ENCODE assay signal across 8 cellular contexts in the genomic region with DNA sequence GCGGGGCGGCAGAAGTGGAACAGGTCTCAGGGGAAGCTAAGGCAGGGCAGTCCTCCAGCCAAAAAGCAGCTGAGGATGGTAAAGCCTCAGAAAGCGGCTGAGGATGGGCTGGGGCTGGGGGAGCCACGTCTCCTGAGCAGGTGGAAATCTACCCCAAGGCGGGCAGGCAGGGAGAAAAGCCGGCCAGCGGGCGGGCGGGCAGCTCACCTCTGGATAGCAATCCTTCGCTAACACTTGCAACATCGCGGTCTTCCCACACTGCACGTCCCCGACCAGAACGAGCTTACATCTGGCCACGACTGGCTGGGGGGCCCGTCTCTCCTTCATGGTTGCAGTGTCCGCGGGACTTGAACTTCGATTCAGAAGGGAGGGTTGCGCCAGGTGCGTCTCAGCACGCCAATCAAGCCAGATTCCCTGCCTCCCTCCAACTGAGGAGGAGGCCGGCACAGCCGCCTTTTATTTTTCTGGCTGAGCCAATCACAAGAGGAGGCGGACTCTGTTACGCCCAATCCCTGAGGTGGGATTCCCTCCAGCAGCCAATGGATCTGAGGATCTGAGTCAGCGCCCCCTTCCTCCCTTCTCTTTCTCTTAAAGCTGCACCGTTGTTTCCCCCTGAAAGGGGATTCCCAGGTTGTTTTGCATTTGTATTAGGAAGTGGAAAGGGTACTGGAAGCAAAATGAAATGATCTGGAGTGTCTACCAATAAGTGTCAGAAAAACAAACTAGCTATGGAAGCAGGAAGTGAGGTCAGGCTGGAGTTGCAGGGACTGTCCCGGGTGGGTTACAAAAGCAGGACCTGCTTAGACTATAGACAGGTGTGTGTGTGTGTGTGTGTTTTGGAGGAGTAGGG. TPM values are rescaled to one million over a fixed set of nuclear protein-coding genes. Genes with fewer than 3 reads are reported as not detected.
DNase-seq lines count a peak whose midpoint lies in the region; TF ChIP-seq lines count a peak whose summit lies in the region.

A gene (minus strand): TSS at position 430 of the 850 bp plus-strand sequence. CDS start 103 bp downstream, at position 327.

- H4K5ac ChIP-seq in H9 (ENCODE audit: insufficient read length, low read depth, low read length) = no peak within 1 kb of the TSS

- H4K20me1 ChIP-seq in H9 (ENCODE audit: control insufficient read depth, insufficient read depth, insufficient read length) (no peaks in the 10 kb centered on the region), neural cell (ENCODE audit: insufficient read depth) (no peaks in the 10 kb centered on the region)

- H3T11ph ChIP-seq in H9 (ENCODE audit: low read length) = no peak within 1 kb of the TSS

- peaks cover 12 to 25% (median 15%) of the 10 kb centered on the region in 3 experiments; a peak in 6 of 7 replicates for H3K36me3 Mint-ChIP-seq in H9 (ENCODE audit: insufficient read depth in 1 of 3, low read depth in 3 of 3)

- TF ChIP-seq RAD21 in neural cell (conservative IDR thresholded peaks at IDR 0.05) = no peak

- peak within 1 kb of the TSS; percentile 87 to 96 for H3K4me3 Mint-ChIP-seq in H9

- no peak within 1 kb of the TSS for H2BK120ac ChIP-seq in H9 (ENCODE audit: low read depth, low read length, poor library complexity, severe bottlenecking)

- no peaks in the 10 kb centered on the region for H3K36me3 ChIP-seq in neural cell (ENCODE audit: insufficient read depth, low read length)
- H3K36me3 ChIP-seq in stomach = peaks cover 0 to 17% (median 14%) of the 10 kb centered on the region in 4 donors

- no peaks in the 10 kb centered on the region for H3K9me2 ChIP-seq in neural cell (ENCODE audit: insufficient read depth, low read length)

- H3K9me3 Mint-ChIP-seq in H9 = no peaks in the 10 kb centered on the region; a peak in 2 of 5 replicates

- H3K23ac ChIP-seq in H9 (ENCODE audit: insufficient read length, low read depth, low read length) = no peak within 1 kb of the TSS

- H4K8ac ChIP-seq in H9 (replicated peaks; ENCODE audit: insufficient read length, low read depth, low read length) = no peak within 1 kb of the TSS

- H3K56ac ChIP-seq in H9 (ENCODE audit: insufficient read length, low read depth, low read length) = no peak within 1 kb of the TSS

- H3K4me2 ChIP-seq in H9 (ENCODE audit: insufficient read depth, insufficient read length, low read length) = peak within 1 kb of the TSS; percentile 94
- peak within 1 kb of the TSS; percentile 57 for H3K4me2 ChIP-seq in neural cell (ENCODE audit: low read length)

- intact Hi-C loops in stomach (cut with DNase I; ENCODE audit: low total_unique reads) = no loop called here

- H3K79me2 ChIP-seq in H9 (ENCODE audit: insufficient read depth, low read length) = no peaks in the 10 kb centered on the region
- H3K79me2 ChIP-seq in neural cell (replicated peaks; ENCODE audit: insufficient read depth, low read length) = no peaks in the 10 kb centered on the region

- no peaks in the 10 kb centered on the region for H3K27me3 Mint-ChIP-seq in H9 (ENCODE audit: low read depth)

- H3K9me3 ChIP-seq in H9 (ENCODE audit: control insufficient read depth, low read depth, low read length) = no peaks in the 10 kb centered on the region
- H3K9me3 ChIP-seq in neural cell (ENCODE audit: low read length) = no peaks in the 10 kb centered on the region
- no peaks in the 10 kb centered on the region for H3K9me3 ChIP-seq in stomach

- peaks cover 12% of the 10 kb centered on the region; the same call in 1 of the 2 replicates for H3K4me1 ChIP-seq in H9 (ENCODE audit: insufficient read depth, low read length)
- peaks cover 9 to 45% (median 30%) of the 10 kb centered on the region in 4 donors for H3K4me1 ChIP-seq in stomach

- no peak within 1 kb of the TSS for H4K91ac ChIP-seq in H9 (ENCODE audit: insufficient read length, low read depth, low read length)

- H3K27ac Mint-ChIP-seq in H9 = peak within 1 kb of the TSS; percentile 79 to 98 (median 95)

- H3K27me3 ChIP-seq in H9 (ENCODE audit: insufficient read depth, low read length) = no peaks in the 10 kb centered on the region
- peaks cover 13% of the 10 kb centered on the region for H3K27me3 ChIP-seq in neural cell (ENCODE audit: insufficient read depth, low read depth, low read length)
- H3K27me3 ChIP-seq in stomach = peaks cover 0 to 32% (median 5%) of the 10 kb centered on the region in 3 donors

- peaks cover 12% of the 10 kb centered on the region for H3K23me2 ChIP-seq in H9 (ENCODE audit: insufficient read length, low read depth, low read length, poor library complexity, severe bottlenecking)

- no peak within 1 kb of the TSS for H2BK12ac ChIP-seq in H9 (ENCODE audit: insufficient read length, low read depth, low read length)

- no peak within 1 kb of the TSS for H2BK5ac ChIP-seq in H9 (ENCODE audit: insufficient read length, low read length)

- peaks cover 37 to 41% of the 10 kb centered on the region in 2 experiments for H3K4me1 Mint-ChIP-seq in H9

- H2BK20ac ChIP-seq in H9 (ENCODE audit: low read depth, low read length, poor library complexity, severe bottlenecking) = no peak within 1 kb of the TSS

- no CpG with 5 or more reads among the region's 30 CpGs for WGBS in H9 (ENCODE audit: extremely low coverage, insufficient read length, low lambda C conversion rate)
- 1 to 2% (median 1%) methylated on average over 17 to 30 of the region's 30 CpGs for WGBS in stomach, 5 donors

- H3K14ac ChIP-seq in H9 (ENCODE audit: insufficient read depth, low read length) = peak within 1 kb of the TSS; percentile 82

- H3F3A ChIP-seq in neural cell (ENCODE audit: insufficient read depth, low read length, poor library complexity, severe bottlenecking) = no peaks in the 10 kb centered on the region

- no peak within 1 kb of the TSS for H2BK15ac ChIP-seq in H9 (ENCODE audit: low read depth, low read length)

- peaks cover 3% of the 10 kb centered on the region for H3K79me1 ChIP-seq in H9 (ENCODE audit: insufficient read depth, low read depth, low read length, poor library complexity, severe bottlenecking)

- DNase-seq in G401 (ENCODE audit: low spot score) (peak; percentile 98), H9 (peak; percentile 98), M059J (ENCODE audit: low read depth) (peak; percentile 88), SHP77 (lab: John Stamatoyannopoulos, UW) (peak; percentile 94 to 95), foreskin fibroblast (peak; percentile 79 to 94), stomach (peak; percentile 95)
- DNase-seq in activated gamma-delta T cell treated with anti-CD3 and anti-CD28 coated beads, Interleukin-2, amount 50 U/mL, for 16 hours (ENCODE audit: low read depth) = peak; percentile 67

- H3K27ac ChIP-seq in H9 (ENCODE audit: insufficient read length, low read depth, low read length) = no peak within 1 kb of the TSS
- peak within 1 kb of the TSS; percentile 32 for H3K27ac ChIP-seq in neural cell (ENCODE audit: low read length)
- peak within 1 kb of the TSS; percentile 76 to 84 (median 83) for H3K27ac ChIP-seq in stomach

- in situ Hi-C loops in G401 (cut with HindIII; ENCODE audit: low sequenced_read_pairs) = no loop called here

- TF ChIP-seq EP300 in neural cell (conservative IDR thresholded peaks at IDR 0.05; ENCODE audit: poor library complexity, severe bottlenecking) (no peak), stomach (IDR thresholded peaks at IDR 0.05) (no peak)

- no peak within 1 kb of the TSS; the same call in 1 of the 2 replicates for H3K4ac ChIP-seq in H9 (ENCODE audit: low read depth, low read length)

- TF ChIP-seq CTCF in H9 (conservative IDR thresholded peaks at IDR 0.05) (no peak; the same call in 2 of the 3 replicates), foreskin fibroblast (IDR thresholded peaks at IDR 0.05; ENCODE audit: low read depth, low read length) (no peak), neural cell (IDR thresholded peaks at IDR 0.05; ENCODE audit: poor library complexity, severe bottlenecking) (peak; percentile 52), stomach (IDR thresholded peaks at IDR 0.05) (peak in 1 of 7 experiments; percentile 21)

- peak in 2 of 4 donors; percentile 97 to 98 for TF ChIP-seq POLR2A in stomach (IDR thresholded peaks at IDR 0.05)

- H2AFZ ChIP-seq in H9 (ENCODE audit: low read length) (no peak within 1 kb of the TSS), neural cell (ENCODE audit: low read depth, low read length) (peak within 1 kb of the TSS; percentile 6)

- peak within 1 kb of the TSS; percentile 57 to 68 for H3K4me3 ChIP-seq in foreskin fibroblast (ENCODE audit: low read depth in 1 of 2, low read length in 2 of 2)
- H3K4me3 ChIP-seq in neural cell (ENCODE audit: low read length) = peak within 1 kb of the TSS; percentile 65
- peak within 1 kb of the TSS; percentile 68 to 91 (median 80) for H3K4me3 ChIP-seq in stomach

- H2AK5ac ChIP-seq in H9 (ENCODE audit: insufficient read length, low read length) = no peak within 1 kb of the TSS

- peak within 1 kb of the TSS; percentile 83 for H3K18ac ChIP-seq in H9 (ENCODE audit: insufficient read length, low read depth, low read length)

- H3K9ac ChIP-seq in H9 (ENCODE audit: extremely low read depth, insufficient read length, low read length) (peak within 1 kb of the TSS; percentile 71), neural cell (ENCODE audit: low read length) (peak within 1 kb of the TSS; percentile 48)

RNA-seq across cellular contexts. Expression of the gene that starts here (rescaled TPM):
- 0.88 and 1.9 TPM in 2 replicates for total RNA-seq in G401 (2014; rRNA removed; shearing (Covaris generic))
- total RNA-seq in H9 (2021) = 9.5 and 9.7 TPM in 2 replicates
- total RNA-seq in M059J (2014; rRNA removed; shearing (Covaris generic)) = 0.20 TPM in 1 of 2 replicates, not detected in the other
- 1.3 and 5.8 TPM in 2 replicates for polyA plus RNA-seq in neural cell
- 4.3 and 6.3 TPM in 2 replicates for polyA minus RNA-seq in neural cell
- total RNA-seq in stomach = 10 to 100 TPM in 1 of 5 donors, 1 to 10 TPM in 3, not detected in 1; 3.5 to 21.0 (median 5.0) TPM
- polyA plus RNA-seq in stomach = 10 to 100 TPM; 12.2 to 20.5 (median 20.5) TPM

Comparison
In these comparisons a context has a peak if more than half of its experiments do, and no peak if none do; other contexts are left out.
1. Peak in DNase-seq in M059J; RNA of the gene not detected or under 1 TPM.